In the genomic region with DNA sequence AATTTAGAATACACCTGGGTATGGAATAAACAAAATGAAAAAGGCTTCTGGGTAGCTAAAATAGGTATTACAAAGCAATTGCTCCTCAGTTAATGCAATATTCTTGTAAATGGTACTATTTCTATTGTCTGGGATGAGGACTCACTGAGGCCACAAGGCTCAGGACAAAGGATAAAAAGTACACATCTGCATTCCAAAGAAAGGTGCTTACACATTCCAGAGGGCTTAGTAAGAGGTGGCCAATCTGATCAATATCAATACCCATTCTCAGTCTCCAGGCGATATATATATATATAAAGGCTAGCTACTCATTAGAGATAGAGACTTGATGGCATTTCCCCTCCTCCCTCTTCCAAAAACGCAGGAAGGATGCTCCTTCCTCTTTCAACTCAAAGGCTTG, we compare ENCODE assay signal across 1 cellular context.
TF ChIP-seq lines count a peak whose summit lies in the region.

No MANE protein-coding gene starts in this region.

TF ChIP-seq in H1, 55 proteins besides CTCF, POLR2A, EP300 and RAD21:
- TF ChIP-seq CREB1 (IDR thresholded peaks at IDR 0.05) (no peak), NRF1 (IDR thresholded peaks at IDR 0.05; ENCODE audit: low read depth, low read length) (no peak), JUND (IDR thresholded peaks at IDR 0.05; ENCODE audit: low read length) (peak; percentile 22; the same call in 1 of the 2 replicates)
